In genomic region chr3:13452490-13453335, GRCh38 we compare ENCODE assay signal across 1 cellular context.
TF ChIP-seq lines count a peak whose summit lies in the region.

No MANE protein-coding gene starts in this region.

TF ChIP-seq in HCT116, 20 proteins besides CTCF, POLR2A, EP300 and RAD21 (continued from another document):
- no peak for TF ChIP-seq EGR1 (IDR thresholded peaks at IDR 0.05; ENCODE audit: low read depth)
- no peak for TF ChIP-seq ELF1 (IDR thresholded peaks at IDR 0.05; ENCODE audit: borderline replicate concordance, low read depth)
- TF ChIP-seq ATF3 (IDR thresholded peaks at IDR 0.05): no peak
- no peak for TF ChIP-seq CEBPB (IDR thresholded peaks at IDR 0.05; ENCODE audit: low read depth)
- no peak for TF ChIP-seq JUND (IDR thresholded peaks at IDR 0.05)
- no peak for TF ChIP-seq ZBTB33 (IDR thresholded peaks at IDR 0.05; ENCODE audit: extremely low read depth, insufficient replicate concordance, low read length)
- no peak for TF ChIP-seq POLR2AphosphoS5 (IDR thresholded peaks at IDR 0.05; ENCODE audit: low read depth, low read length)
